In the genomic region with DNA sequence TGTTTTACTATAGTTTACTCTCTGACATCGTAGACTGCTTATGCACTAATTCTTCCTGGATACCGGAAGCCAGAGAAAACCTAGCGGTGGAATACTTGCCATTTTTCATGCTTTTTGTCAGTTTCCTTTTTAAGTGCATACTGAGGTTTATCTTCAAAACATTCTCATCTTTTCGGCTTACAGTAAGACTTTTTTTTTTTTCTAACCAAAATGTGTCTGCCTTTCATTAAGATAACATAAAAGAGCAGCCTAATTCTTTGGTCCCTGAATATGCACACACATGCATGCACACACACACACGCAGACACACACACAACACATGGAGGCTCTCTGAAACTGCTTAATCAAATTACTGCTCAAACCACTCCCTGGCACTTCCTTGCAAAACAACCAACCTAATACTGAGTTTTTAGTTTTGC, we compare ENCODE assay signal across 8 cellular contexts. TPM values are rescaled to one million over a fixed set of nuclear protein-coding genes. Genes with fewer than 3 reads are reported as not detected.
DNase-seq lines count a peak whose midpoint lies in the region; ATAC-seq, FAIRE-seq and TF ChIP-seq lines count a peak whose summit lies in the region.

No MANE protein-coding gene starts in this region.

- dilution Hi-C loops in IMR-90 (cut with HindIII; ENCODE audit: low sequenced_read_pairs, unreplicated experiment) = no loop called here

- peaks cover 15 to 30% of the 10 kb centered on the region in 2 experiments for H3K79me1 ChIP-seq in IMR-90 (ENCODE audit: low read depth in 1 of 2, low read length in 2 of 2)

- CTCF ChIA-PET in IMR-90 (lab: Yijun Ruan, JAX) = no interaction called here

- no peaks in the 10 kb centered on the region for H3K36me3 ChIP-seq in BE2C
- H3K36me3 ChIP-seq in IMR-90 (ENCODE audit: control insufficient read depth, insufficient read depth, low read length) = no peaks in the 10 kb centered on the region
- no peaks in the 10 kb centered on the region for H3K36me3 ChIP-seq in small intestine (ENCODE audit: control insufficient read depth in 2 of 2, insufficient read depth in 2 of 2, low read length in 2 of 2)

- H3K4me3 ChIP-seq in BE2C (ENCODE audit: low read depth, low read length) (peak overlapping the region; percentile 74), IMR-90 (ENCODE audit: insufficient read depth, low read depth, low read length) (peak overlapping the region; percentile 55), small intestine (ENCODE audit: low read depth in 1 of 2, low read length in 2 of 2) (no peak overlapping the region)

- no peak overlapping the region for H3K4ac ChIP-seq in IMR-90 (ENCODE audit: low read depth, low read length)

- H3K27me3 ChIP-seq in BE2C (no peaks in the 10 kb centered on the region), IMR-90 (ENCODE audit: control insufficient read depth, insufficient read depth, low read length) (no peaks in the 10 kb centered on the region), small intestine (ENCODE audit: control insufficient read depth in 2 of 2, insufficient read depth in 2 of 2, low read length in 2 of 2) (no peaks in the 10 kb centered on the region)

- peak overlapping the region; percentile 85 for H3K9ac ChIP-seq in IMR-90 (ENCODE audit: low read depth, low read length)

- ATAC-seq in IMR-90 (ENCODE audit: low read depth) = peak; percentile 39
- ATAC-seq in GM21423 (IDR thresholded peaks at IDR 0.05; ENCODE audit: unreplicated experiment) = no peak

- no peak overlapping the region for H2BK20ac ChIP-seq in IMR-90 (ENCODE audit: low read depth, low read length)

- H3K9me3 ChIP-seq in BE2C (no peaks in the 10 kb centered on the region), IMR-90 (ENCODE audit: control insufficient read depth, insufficient read depth, low read length) (no peaks in the 10 kb centered on the region), small intestine (ENCODE audit: control insufficient read depth, low read depth) (no peaks in the 10 kb centered on the region)

- POLR2A ChIA-PET in IMR-90 (lab: Charles Lee; ENCODE audit: unreplicated experiment) = no interaction called here

- peak overlapping the region; percentile 49 for H3K23ac ChIP-seq in IMR-90 (ENCODE audit: low read depth, low read length)

- WGBS in IMR-90 (ENCODE audit: extremely low coverage in 2 of 2, insufficient read length in 1 of 2), 2 experiments = 15% methylated on average over 2 of the region's 5 CpGs; no CpG with 5 or more reads in 1 of the 2 experiments
- 10 to 25% (median 15%) methylated on average over 5 of the region's 5 CpGs for WGBS in small intestine, 3 donors

- no peak overlapping the region; the same call in 1 of the 2 replicates for H3K14ac ChIP-seq in IMR-90 (replicated peaks; ENCODE audit: low read depth, low read length)

- H4K5ac ChIP-seq in IMR-90 (ENCODE audit: low read depth, low read length) = no peak overlapping the region

- 0 out of 4 replicates have a peak overlapping the region, but pooled peaks of 1 of the 2 experiments have one; percentile 13 for H4K8ac ChIP-seq in IMR-90 (ENCODE audit: low read depth in 2 of 2, low read length in 2 of 2)

- TF ChIP-seq CTCF in BE2C (IDR thresholded peaks at IDR 0.05; ENCODE audit: low read depth, low read length) (no peak), IMR-90 (conservative IDR thresholded peaks at IDR 0.05; ENCODE audit: low read depth, low read length) (0 out of 2 replicates have a peak, but pooled peaks have one; percentile 8)

- H3K9me1 ChIP-seq in IMR-90 (ENCODE audit: insufficient read depth, low read length) = no peaks in the 10 kb centered on the region; the same call in 1 of the 2 replicates

- no peak for FAIRE-seq in small intestine (lab: Jason Lieb, UNC)

- TSS peak; percentile 61 for BruUV-seq in IMR-90 (replicated peaks; lab: Mats Ljungman, UMichigan)

- peak overlapping the region; percentile 60 for H2BK5ac ChIP-seq in IMR-90 (ENCODE audit: low read depth, low read length, poor library complexity, severe bottlenecking)

- H3K56ac ChIP-seq in IMR-90 (ENCODE audit: extremely low read depth, insufficient read depth, low read length) = peak overlapping the region; percentile 21; the same call in 1 of the 2 replicates

- no peak for TF ChIP-seq RAD21 in IMR-90 (IDR thresholded peaks at IDR 0.05; ENCODE audit: low read length)

- H3K18ac ChIP-seq in IMR-90 (ENCODE audit: low read depth, low read length) = no peak overlapping the region

- DNase-seq in BE2C (no peak), IMR-90 (peak; percentile 54), astrocyte of the hippocampus (ENCODE audit: low read depth, low spot score) (peak; percentile 21), medulla oblongata (ENCODE audit: extremely low spot score) (peak; percentile 2), cortex of kidney (lab: John Stamatoyannopoulos, UW) (no peak), small intestine (no peak), GM19238 (ENCODE audit: insufficient read length, low spot score) (no peak)

- no peak overlapping the region for H2AK9ac ChIP-seq in IMR-90 (replicated peaks; ENCODE audit: low read depth, low read length, poor library complexity)

- no peak overlapping the region for H2BK120ac ChIP-seq in IMR-90 (ENCODE audit: low read depth, low read length)

- peaks cover 3% of the 10 kb centered on the region; the same call in 1 of the 2 replicates for H4K20me1 ChIP-seq in IMR-90 (ENCODE audit: insufficient read depth, low read length)

- in situ Hi-C loops in IMR-90 (cut with MboI; ENCODE audit: low sequenced_read_pairs) = no loop called here

- no peak overlapping the region for H2AK5ac ChIP-seq in IMR-90 (ENCODE audit: low read depth, low read length)

- peak overlapping the region; percentile 96 for H3K4me2 ChIP-seq in IMR-90 (ENCODE audit: low read depth, low read length)

- intact Hi-C loops in IMR-90 (cut with micrococcal nuclease) = loop anchor here (1.0 to 10.0 kb wide), 3 partner anchors 137 to 153 kb away; a partner anchor contains a TSS

- H4K91ac ChIP-seq in IMR-90 (ENCODE audit: insufficient read depth, low read depth, low read length) = no peak overlapping the region

- H2AFZ ChIP-seq in IMR-90 (replicated peaks; ENCODE audit: low read length, poor library complexity) = peak overlapping the region; percentile 11

- no peak overlapping the region for H2BK15ac ChIP-seq in IMR-90 (ENCODE audit: low read depth, low read length)

- TF ChIP-seq POLR2A in IMR-90 (IDR thresholded peaks at IDR 0.05; ENCODE audit: low read depth, low read length) = no peak

- H3K27ac ChIP-seq in IMR-90 (ENCODE audit: insufficient read depth, low read length) (peak overlapping the region; percentile 79), small intestine (ENCODE audit: low read depth in 1 of 2, low read length in 1 of 2) (no peak overlapping the region)

- H3K4me1 ChIP-seq in BE2C = no peaks in the 10 kb centered on the region
- H3K4me1 ChIP-seq in IMR-90 (ENCODE audit: control insufficient read depth, insufficient read depth, low read length) = no peaks in the 10 kb centered on the region; the same call in 1 of the 2 replicates
- peaks cover 0 to 3% of the 10 kb centered on the region in 2 donors for H3K4me1 ChIP-seq in small intestine (ENCODE audit: control insufficient read depth in 2 of 2, insufficient read depth in 1 of 2, low read depth in 1 of 2, low read length in 1 of 2)

TF ChIP-seq in IMR-90, 13 proteins besides CTCF, POLR2A, EP300 and RAD21:
- no peak for TF ChIP-seq MAZ (IDR thresholded peaks at IDR 0.05; ENCODE audit: borderline replicate concordance, low read depth, low read length)
- no peak for TF ChIP-seq SMC3 (IDR thresholded peaks at IDR 0.05; ENCODE audit: low read depth, low read length)
- TF ChIP-seq FOS (IDR thresholded peaks at IDR 0.05; ENCODE audit: low read depth, low read length) = no peak
- no peak for TF ChIP-seq MAFK (IDR thresholded peaks at IDR 0.05; ENCODE audit: low read depth, low read length)
- TF ChIP-seq NFE2L2 (IDR thresholded peaks at IDR 0.05; ENCODE audit: low read depth, low read length) = no peak
- TF ChIP-seq, protein P1, sequence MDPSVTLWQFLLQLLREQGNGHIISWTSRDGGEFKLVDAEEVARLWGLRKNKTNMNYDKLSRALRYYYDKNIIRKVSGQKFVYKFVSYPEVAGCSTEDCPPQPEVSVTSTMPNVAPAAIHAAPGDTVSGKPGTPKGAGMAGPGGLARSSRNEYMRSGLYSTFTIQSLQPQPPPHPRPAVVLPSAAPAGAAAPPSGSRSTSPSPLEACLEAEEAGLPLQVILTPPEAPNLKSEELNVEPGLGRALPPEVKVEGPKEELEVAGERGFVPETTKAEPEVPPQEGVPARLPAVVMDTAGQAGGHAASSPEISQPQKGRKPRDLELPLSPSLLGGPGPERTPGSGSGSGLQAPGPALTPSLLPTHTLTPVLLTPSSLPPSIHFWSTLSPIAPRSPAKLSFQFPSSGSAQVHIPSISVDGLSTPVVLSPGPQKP (IDR thresholded peaks at IDR 0.05; ENCODE audit: borderline replicate concordance, low read depth, low read length) = no peak
- no peak for TF ChIP-seq BHLHE40 (IDR thresholded peaks at IDR 0.05; ENCODE audit: low read depth, low read length)
TF ChIP-seq in IMR-90: peak in this region for 0.

RNA-seq across cellular contexts. Expression of a gene that starts 1.3 kb away (rescaled TPM):
- 4.2 TPM for polyA plus RNA-seq in BE2C (2012; ENCODE audit: insufficient read depth, insufficient read length, low read depth)
- total RNA-seq in IMR-90 (2012; rRNA removed) = 6.3 and 6.4 TPM in 2 replicates
- polyA plus RNA-seq in IMR-90 (2012; rRNA removed) (2.4 and 3.3 TPM in 2 replicates), small intestine (1 to 10 TPM in 2 of 3 donors, under 1 TPM in 1; 0.89 to 4.3 (median 1.1) TPM)
- polyA plus RNA-seq in IMR-90 (2012; cell fraction: cytosol; rRNA removed) = 0.79 and 1.2 TPM in 2 replicates
- polyA plus RNA-seq in IMR-90 (2012; cell fraction: nucleus; rRNA removed; ENCODE audit: low replicate concordance) = 3.9 and 7.9 TPM in 2 replicates

Comparison
In these comparisons a context has a peak if more than half of its experiments do, and no peak if none do; other contexts are left out.
1. DNase-seq: peak in IMR-90 (single experiment), astrocyte of the hippocampus (single experiment) and medulla oblongata (single experiment); none in BE2C (single experiment), cortex of kidney (single experiment), small intestine (single experiment) and GM19238 (single experiment).
2. H3K4me3 ChIP-seq: peak in BE2C (single experiment) and IMR-90 (single experiment); none in small intestine (0 of 2).